1 cellular context compared by ENCODE assay signal in genomic region chr5:132790201-132790870, GRCh38.
TF ChIP-seq lines count a peak whose summit lies in the region.

No MANE protein-coding gene starts in this region.

TF ChIP-seq in HepG2, 621 proteins besides CTCF, POLR2A, EP300 and RAD21:
- TF ChIP-seq PRDM4 (CRISPR knock-in tag; IDR thresholded peaks at IDR 0.05; ENCODE audit: borderline replicate concordance) (no peak), ZNF792 (CRISPR knock-in tag; IDR thresholded peaks at IDR 0.05) (no peak), ZFP62 (CRISPR knock-in tag; IDR thresholded peaks at IDR 0.05) (no peak), PLRG1 (conservative IDR thresholded peaks at IDR 0.05) (no peak)
